In the genomic region with DNA sequence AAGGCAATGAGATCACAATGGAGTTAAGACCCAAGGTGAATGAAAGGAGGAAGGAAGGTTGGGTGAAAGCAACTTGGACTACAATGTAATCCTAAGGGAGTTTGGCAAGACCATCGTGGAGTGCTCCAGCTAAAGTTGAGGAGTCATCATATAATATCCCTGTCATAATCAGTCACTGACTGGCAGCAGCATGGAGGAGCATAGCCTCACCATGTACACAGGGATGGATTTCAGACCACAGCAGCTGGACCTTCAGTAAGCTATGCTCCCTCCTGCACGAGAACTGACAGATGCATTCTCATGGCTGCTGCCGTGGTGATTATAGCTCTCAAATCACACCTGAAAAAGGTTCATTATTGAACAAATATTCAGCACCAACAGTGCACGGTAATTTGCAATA, we compare ENCODE assay signal across 17 cellular contexts. TPM values are rescaled to one million over a fixed set of nuclear protein-coding genes. Genes with fewer than 3 reads are reported as not detected.
DNase-seq lines count a peak whose midpoint lies in the region; ATAC-seq, FAIRE-seq and TF ChIP-seq lines count a peak whose summit lies in the region.
"Had no signal": no experiment of that assay in that cellular context is flagged by ENCODE, and none has a peak within 500 bp of the region (broad histone marks: within the 10 kb centered on the region; RNA-seq: fewer than 3 reads in every experiment).

No MANE protein-coding gene starts in this region.

- intact Hi-C loops in HepG2 (cut with micrococcal nuclease; ENCODE audit: unreplicated experiment), result no loop called here
- intact Hi-C loops in right lobe of liver (cut with DNase I), result no loop called here

- H3K4me2 ChIP-seq in HepG2 (ENCODE audit: low read depth, low read length), result no peak overlapping the region
- H3K4me2 ChIP-seq: BLaER1 had no signal

- TF ChIP-seq POLR2A in HepG2 (IDR thresholded peaks at IDR 0.05; ENCODE audit: insufficient read depth in 1 of 2, low read depth in 2 of 2, low read length in 2 of 2) (no peak), right lobe of liver (IDR thresholded peaks at IDR 0.05) (no peak)

- WGBS in HepG2 (ENCODE audit: low lambda C conversion rate), result 89% methylated on average over 4 of the region's 4 CpGs
- WGBS in right lobe of liver (ENCODE audit: insufficient coverage, low coverage, low lambda C conversion rate, missing lambda C conversion rate), result 60% methylated on average over 4 of the region's 4 CpGs

- CTCF ChIA-PET in HepG2 (lab: Yijun Ruan, JAX; ENCODE audit: low intra/inter-chr PET ratio, low total read pairs), result interaction anchor here (4.6 kb wide), 1 partner anchor 109 kb away, joined by 59 read pairs; no protein-coding TSS in a partner anchor

- POLR2A ChIA-PET in HepG2 (lab: Yijun Ruan, JAX), result interaction anchor here (1.5 to 2.9 kb wide), 3 partner anchors 43 to 81 kb away, joined by 4 to 11 read pairs (median 4); a partner anchor contains a TSS

- DNase-seq in DMS53 (lab: John Stamatoyannopoulos, UW) (peak; percentile 3), DMS53 treated with DMSO at 0.1 percent for 48 hours (lab: John Stamatoyannopoulos, UW; ENCODE audit: unreplicated experiment) (no peak), HepG2 (ENCODE audit: low spot score) (no peak), right lobe of liver (no peak), bronchial epithelial cell (ENCODE audit: low read depth) (peak; percentile 24), activated gamma-delta T cell treated with Interleukin-2 at 50 U/mL for 16 hours (no peak)
- DNase-seq: 8988T, H9, Karpas-422, NCI-H1930, NCI-H510A treated with DMSO at 0.1 percent for 48 hours, SIG-M5, T-helper 17 cell had no signal

- ATAC-seq in HepG2 (peak; percentile 44; the same call in 2 of the 3 replicates), right lobe of liver (no peak), GM21528 (IDR thresholded peaks at IDR 0.05; ENCODE audit: low FRiP score, unreplicated experiment) (no peak), GM18909 (IDR thresholded peaks at IDR 0.05; ENCODE audit: poor library complexity, unreplicated experiment) (no peak)
- ATAC-seq: T-helper 17 cell had no signal

- H3K4me3 ChIP-seq in HepG2 (replicated peaks in 1 of 3; ENCODE audit: insufficient read depth in 1 of 3, low read depth in 2 of 3, low read length in 3 of 3) (no peak overlapping the region), right lobe of liver (no peak overlapping the region), bronchial epithelial cell (ENCODE audit: low read depth, low read length) (no peak overlapping the region)
- H3K4me3 ChIP-seq: BLaER1 had no signal

- no TSS peak for BruUV-seq in HepG2 (replicated peaks; lab: Mats Ljungman, UMichigan)

- no peaks in the 10 kb centered on the region for H4K20me1 ChIP-seq in HepG2 (ENCODE audit: insufficient read depth, low read length)
- H4K20me1 ChIP-seq: BLaER1 had no signal

- H3K9ac ChIP-seq in HepG2 (ENCODE audit: insufficient read depth, low read depth, low read length), result no peak overlapping the region
- H3K9ac ChIP-seq: BLaER1 had no signal

- TF ChIP-seq EP300 in HepG2 (IDR thresholded peaks at IDR 0.05; ENCODE audit: low read depth in 2 of 2, low read length in 2 of 2) (no peak), HepG2 (CRISPR knock-in tag; IDR thresholded peaks at IDR 0.05; ENCODE audit: borderline replicate concordance) (no peak)

- H3K27me3 ChIP-seq in HepG2 (ENCODE audit: control insufficient read depth in 1 of 2, insufficient read depth in 2 of 2, low read length in 2 of 2) (no peaks in the 10 kb centered on the region), right lobe of liver (no peaks in the 10 kb centered on the region), bronchial epithelial cell (ENCODE audit: control insufficient read depth, insufficient read depth, low read length) (no peaks in the 10 kb centered on the region)
- H3K27me3 ChIP-seq: BLaER1 had no signal

- no peak for TF ChIP-seq RAD21 in HepG2 (CRISPR knock-in tag; IDR thresholded peaks at IDR 0.05)

- H3K79me2 ChIP-seq in HepG2 (ENCODE audit: insufficient read depth, low read length), result no peaks in the 10 kb centered on the region

- H3K4me1 ChIP-seq in HepG2 (ENCODE audit: insufficient read depth, low read length), result peaks cover 6% of the 10 kb centered on the region; the same call in 1 of the 2 replicates
- peaks cover 0 to 11% (median 0%) of the 10 kb centered on the region in 4 donors for H3K4me1 ChIP-seq in right lobe of liver
- H3K4me1 ChIP-seq: BLaER1 had no signal

- H3K27ac ChIP-seq in HepG2 (ENCODE audit: extremely low read length, insufficient read depth, low read length), result no peak overlapping the region
- H3K27ac ChIP-seq in right lobe of liver, result no peak overlapping the region
- H3K27ac ChIP-seq: BLaER1 had no signal

- FAIRE-seq in HepG2 (lab: Jason Lieb, UNC), result no peak
- FAIRE-seq in bronchial epithelial cell (lab: Jason Lieb, UNC), result peak; percentile 28
- FAIRE-seq: RCC 7860 had no signal

- peaks cover 9 to 15% of the 10 kb centered on the region in 2 experiments; a peak in 4 of 5 replicates for H3K36me3 ChIP-seq in HepG2 (replicated peaks in 1 of 2; ENCODE audit: control insufficient read depth in 1 of 2, insufficient read depth in 2 of 2, low read length in 2 of 2)
- H3K36me3 ChIP-seq in right lobe of liver, result peaks cover 0 to 9% (median 0%) of the 10 kb centered on the region in 4 donors
- H3K36me3 ChIP-seq in bronchial epithelial cell (ENCODE audit: control insufficient read depth, insufficient read depth, low read length), result peaks cover 1% of the 10 kb centered on the region

- H3K9me3 ChIP-seq in HepG2 (ENCODE audit: low read length) (no peaks in the 10 kb centered on the region), right lobe of liver (no peaks in the 10 kb centered on the region)
- H3K9me3 ChIP-seq: BLaER1 had no signal

- H2AFZ ChIP-seq in HepG2 (ENCODE audit: low read length), result no peak overlapping the region

- in situ Hi-C loops in HepG2 (cut with HindIII; ENCODE audit: extremely low pct_ligation_motif_present, low pct_unique_long_range_greater_than_20kb), result loop anchor here (5.0 kb wide), 1 partner anchor 107 kb away; no protein-coding TSS in a partner anchor

- TF ChIP-seq CTCF in HepG2 (CRISPR knock-in tag; IDR thresholded peaks at IDR 0.05) (no peak), right lobe of liver (IDR thresholded peaks at IDR 0.05) (no peak), bronchial epithelial cell (IDR thresholded peaks at IDR 0.05; ENCODE audit: insufficient read depth, low read length, severe bottlenecking) (no peak)

TF ChIP-seq in HepG2, 621 proteins besides CTCF, POLR2A, EP300 and RAD21 (continues in another document):
- TF ChIP-seq, protein P1, sequence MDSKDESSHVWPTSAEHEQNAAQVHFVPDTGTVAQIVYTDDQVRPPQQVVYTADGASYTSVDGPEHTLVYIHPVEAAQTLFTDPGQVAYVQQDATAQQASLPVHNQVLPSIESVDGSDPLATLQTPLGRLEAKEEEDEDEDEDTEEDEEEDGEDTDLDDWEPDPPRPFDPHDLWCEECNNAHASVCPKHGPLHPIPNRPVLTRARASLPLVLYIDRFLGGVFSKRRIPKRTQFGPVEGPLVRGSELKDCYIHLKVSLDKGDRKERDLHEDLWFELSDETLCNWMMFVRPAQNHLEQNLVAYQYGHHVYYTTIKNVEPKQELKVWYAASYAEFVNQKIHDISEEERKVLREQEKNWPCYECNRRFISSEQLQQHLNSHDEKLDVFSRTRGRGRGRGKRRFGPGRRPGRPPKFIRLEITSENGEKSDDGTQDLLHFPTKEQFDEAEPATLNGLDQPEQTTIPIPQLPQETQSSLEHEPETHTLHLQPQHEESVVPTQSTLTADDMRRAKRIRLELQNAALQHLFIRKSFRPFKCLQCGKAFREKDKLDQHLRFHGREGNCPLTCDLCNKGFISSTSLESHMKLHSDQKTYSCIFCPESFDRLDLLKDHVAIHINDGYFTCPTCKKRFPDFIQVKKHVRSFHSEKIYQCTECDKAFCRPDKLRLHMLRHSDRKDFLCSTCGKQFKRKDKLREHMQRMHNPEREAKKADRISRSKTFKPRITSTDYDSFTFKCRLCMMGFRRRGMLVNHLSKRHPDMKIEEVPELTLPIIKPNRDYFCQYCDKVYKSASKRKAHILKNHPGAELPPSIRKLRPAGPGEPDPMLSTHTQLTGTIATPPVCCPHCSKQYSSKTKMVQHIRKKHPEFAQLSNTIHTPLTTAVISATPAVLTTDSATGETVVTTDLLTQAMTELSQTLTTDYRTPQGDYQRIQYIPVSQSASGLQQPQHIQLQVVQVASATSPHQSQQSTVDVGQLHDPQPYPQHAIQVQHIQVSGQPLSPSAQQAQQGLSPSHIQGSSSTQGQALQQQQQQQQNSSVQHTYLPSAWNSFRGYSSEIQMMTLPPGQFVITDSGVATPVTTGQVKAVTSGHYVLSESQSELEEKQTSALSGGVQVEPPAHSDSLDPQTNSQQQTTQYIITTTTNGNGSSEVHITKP (CRISPR knock-in tag; IDR thresholded peaks at IDR 0.05; ENCODE audit: low read depth), result no peak
- TF ChIP-seq, protein P2, sequence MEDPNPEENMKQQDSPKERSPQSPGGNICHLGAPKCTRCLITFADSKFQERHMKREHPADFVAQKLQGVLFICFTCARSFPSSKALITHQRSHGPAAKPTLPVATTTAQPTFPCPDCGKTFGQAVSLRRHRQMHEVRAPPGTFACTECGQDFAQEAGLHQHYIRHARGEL (CRISPR knock-in tag; IDR thresholded peaks at IDR 0.05), result no peak

RNA-seq across cellular contexts. Expression of a gene that starts 43.0 kb away (rescaled TPM):
- total RNA-seq in HepG2 (2016; rRNA removed; fragmentation: Illumina TruSeq; extraction: Trizol), result 41.5 and 54.3 TPM in 2 replicates
- 2.4 and 2.7 TPM in 2 replicates for total RNA-seq in HepG2 (2016; cell fraction: cytosol; rRNA removed; fragmentation: Illumina TruSeq; extraction: Trizol; ENCODE audit: low read depth)
- total RNA-seq in HepG2 (2016; cell fraction: insoluble cytoplasmic fraction; rRNA removed; fragmentation: Illumina TruSeq; extraction: Trizol), result 41.6 and 52.1 TPM in 2 replicates
- total RNA-seq in HepG2 (2016; cell fraction: membrane; rRNA removed; fragmentation: Illumina TruSeq; extraction: Trizol), result 9.6 and 12.2 TPM in 2 replicates
- total RNA-seq in HepG2 (2016; cell fraction: nucleus; rRNA removed; fragmentation: Illumina TruSeq; extraction: Trizol), result 48.5 and 49.9 TPM in 2 replicates
- 18.6 and 20.9 TPM in 2 replicates for polyA plus RNA-seq in HepG2 (2011; rRNA removed)
- polyA plus RNA-seq in HepG2 (2011; cell fraction: cytosol; rRNA removed), result 7.6 and 12.2 TPM in 2 replicates
- 14.6 and 21.5 TPM in 2 replicates for polyA plus RNA-seq in HepG2 (2011; cell fraction: nucleus; rRNA removed)
- 25.9 and 28.3 TPM in 2 replicates for polyA plus RNA-seq in HepG2 (2012)
- 1.0 and 1.1 TPM in 2 replicates for polyA plus RNA-seq in HepG2 (2016; cell fraction: cytosol; fragmentation: Illumina TruSeq; extraction: Trizol; ENCODE audit: low read depth)
- 43.9 and 46.4 TPM in 2 replicates for polyA plus RNA-seq in HepG2 (2016; cell fraction: insoluble cytoplasmic fraction; fragmentation: Illumina TruSeq; extraction: Trizol; ENCODE audit: low read depth)
- 4.6 and 5.2 TPM in 2 replicates for polyA plus RNA-seq in HepG2 (2016; cell fraction: membrane; fragmentation: Illumina TruSeq; extraction: Trizol; ENCODE audit: low read depth)
- polyA plus RNA-seq in HepG2 (2016; cell fraction: nucleus; fragmentation: Illumina TruSeq; extraction: Trizol; ENCODE audit: insufficient read depth, low read depth), result 55.3 and 56.6 TPM in 2 replicates
- polyA minus RNA-seq in HepG2 (2011; rRNA and poly(A)+ RNA removed; ENCODE audit: low replicate concordance), result 6.1 and 9.2 TPM in 2 replicates
- 20.1 and 20.2 TPM in 2 replicates for polyA minus RNA-seq in HepG2 (2011; cell fraction: cytosol; rRNA and poly(A)+ RNA removed)
- 48.8 and 51.2 TPM in 2 replicates for polyA minus RNA-seq in HepG2 (2011; cell fraction: nucleus; rRNA and poly(A)+ RNA removed)
- total RNA-seq in right lobe of liver, result 10 to 100 TPM in 3 of 6 experiments, 1 to 10 TPM in 3; 8.3 to 10.7 (median 10.1) TPM
- 41.1 and 49.0 TPM in 2 replicates for total RNA-seq in bronchial epithelial cell

Comparison
In these comparisons a context has a peak if more than half of its experiments do, and no peak if none do; other contexts are left out.
1. DNase-seq: peak in DMS53 (single experiment) and bronchial epithelial cell (single experiment); none in DMS53 treated with DMSO at 0.1 percent for 48 hours (single experiment), HepG2 (single experiment), right lobe of liver (0 of 3) and activated gamma-delta T cell treated with Interleukin-2 at 50 U/mL for 16 hours (single experiment).